In genomic region chr1:1678581-1679380, GRCh38 we compare ENCODE assay signal across 1 cellular context.
TF ChIP-seq lines count a peak whose summit lies in the region.

No MANE protein-coding gene starts in this region.

TF ChIP-seq in HepG2, 621 proteins besides CTCF, POLR2A, EP300 and RAD21 (continued from another document and continues in another):
- TF ChIP-seq ZBTB40 (IDR thresholded peaks at IDR 0.05) (no peak), ZBTB40 (CRISPR knock-in tag; IDR thresholded peaks at IDR 0.05) (peak; percentile 56; the same call in 1 of the 2 replicates), ZFP62 (CRISPR knock-in tag; IDR thresholded peaks at IDR 0.05) (no peak), HCFC1 (IDR thresholded peaks at IDR 0.05; ENCODE audit: low read depth, low read length) (no peak), TOE1 (CRISPR knock-in tag; IDR thresholded peaks at IDR 0.05) (no peak), ZNF670 (CRISPR knock-in tag; IDR thresholded peaks at IDR 0.05; ENCODE audit: borderline replicate concordance) (no peak), RBAK (CRISPR knock-in tag; IDR thresholded peaks at IDR 0.05) (no peak), NFE2 (CRISPR knock-in tag; IDR thresholded peaks at IDR 0.05) (no peak), ZUFSP (CRISPR knock-in tag; IDR thresholded peaks at IDR 0.05; ENCODE audit: borderline replicate concordance) (no peak), ZNF441 (CRISPR knock-in tag; IDR thresholded peaks at IDR 0.05; ENCODE audit: borderline replicate concordance) (peak; percentile 68; the same call in 1 of the 2 replicates), ZNF256 (CRISPR knock-in tag; conservative IDR thresholded peaks at IDR 0.05) (no peak), PREB (CRISPR knock-in tag; IDR thresholded peaks at IDR 0.05) (no peak), NFKBIZ (CRISPR knock-in tag; IDR thresholded peaks at IDR 0.05) (peak; percentile 52; the same call in 1 of the 2 replicates), GLI4 (CRISPR knock-in tag; IDR thresholded peaks at IDR 0.05; ENCODE audit: borderline replicate concordance) (no peak), DMTF1 (CRISPR knock-in tag; IDR thresholded peaks at IDR 0.05) (no peak), ZNF781 (CRISPR knock-in tag; IDR thresholded peaks at IDR 0.05; ENCODE audit: borderline replicate concordance, not compliant biosample characterization) (no peak), TBL1XR1 (IDR thresholded peaks at IDR 0.05; ENCODE audit: borderline replicate concordance, low read length, partially characterized antibody) (peak; percentile 11), ZNF598 (CRISPR knock-in tag; IDR thresholded peaks at IDR 0.05; ENCODE audit: borderline replicate concordance) (no peak), ZNF577 (CRISPR knock-in tag; IDR thresholded peaks at IDR 0.05; ENCODE audit: borderline replicate concordance, low read depth) (no peak), KDM6A (CRISPR knock-in tag; IDR thresholded peaks at IDR 0.05; ENCODE audit: low read depth) (0 out of 2 replicates have a peak, but pooled peaks have one; percentile 41), MAFK (conservative IDR thresholded peaks at IDR 0.05 in 1 of 2, IDR thresholded peaks at IDR 0.05 in 1 of 2; ENCODE audit: low read length in 2 of 2) (no peak), JUND (CRISPR knock-in tag; IDR thresholded peaks at IDR 0.05) (no peak), ZBTB44 (CRISPR knock-in tag; IDR thresholded peaks at IDR 0.05) (no peak), NFE2L2 (IDR thresholded peaks at IDR 0.05; ENCODE audit: low read length) (no peak), NFKB2 (CRISPR knock-in tag; IDR thresholded peaks at IDR 0.05; ENCODE audit: borderline replicate concordance) (no peak), HNRNPUL1 (IDR thresholded peaks at IDR 0.05; ENCODE audit: low read depth, low read length) (no peak), SP4 (CRISPR knock-in tag; IDR thresholded peaks at IDR 0.05) (peak; percentile 49; the same call in 1 of the 2 replicates), SOX13 (IDR thresholded peaks at IDR 0.05) (no peak; the same call in 1 of the 2 replicates), SOX13 (CRISPR knock-in tag; conservative IDR thresholded peaks at IDR 0.05 in 1 of 2, IDR thresholded peaks at IDR 0.05 in 1 of 2) (peak in 1 of 2 experiments; percentile 72; a peak in 2 of 4 replicates), BRD4 (CRISPR knock-in tag; IDR thresholded peaks at IDR 0.05) (peak; percentile 58; the same call in 1 of the 2 replicates), REPIN1 (CRISPR knock-in tag; IDR thresholded peaks at IDR 0.05; ENCODE audit: borderline replicate concordance, low read depth) (0 out of 2 replicates have a peak, but pooled peaks have one; percentile 71), ZFP91 (CRISPR knock-in tag; IDR thresholded peaks at IDR 0.05; ENCODE audit: borderline replicate concordance) (peak; percentile 87), MEF2D (CRISPR knock-in tag; IDR thresholded peaks at IDR 0.05) (no peak; the same call in 1 of the 2 replicates), RARG (CRISPR knock-in tag; IDR thresholded peaks at IDR 0.05; ENCODE audit: low read depth) (no peak), ADNP (CRISPR knock-in tag; IDR thresholded peaks at IDR 0.05) (no peak), ZNF816 (CRISPR knock-in tag; IDR thresholded peaks at IDR 0.05; ENCODE audit: borderline replicate concordance) (no peak)
- TF ChIP-seq, protein P1, sequence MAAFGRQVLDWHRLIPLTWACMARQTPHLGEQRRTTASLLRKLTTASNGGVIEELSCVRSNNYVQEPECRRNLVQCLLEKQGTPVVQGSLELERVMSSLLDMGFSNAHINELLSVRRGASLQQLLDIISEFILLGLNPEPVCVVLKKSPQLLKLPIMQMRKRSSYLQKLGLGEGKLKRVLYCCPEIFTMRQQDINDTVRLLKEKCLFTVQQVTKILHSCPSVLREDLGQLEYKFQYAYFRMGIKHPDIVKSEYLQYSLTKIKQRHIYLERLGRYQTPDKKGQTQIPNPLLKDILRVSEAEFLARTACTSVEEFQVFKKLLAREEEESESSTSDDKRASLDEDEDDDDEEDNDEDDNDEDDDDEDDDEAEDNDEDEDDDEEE (CRISPR knock-in tag; IDR thresholded peaks at IDR 0.05) = no peak
- TF ChIP-seq, protein P2, sequence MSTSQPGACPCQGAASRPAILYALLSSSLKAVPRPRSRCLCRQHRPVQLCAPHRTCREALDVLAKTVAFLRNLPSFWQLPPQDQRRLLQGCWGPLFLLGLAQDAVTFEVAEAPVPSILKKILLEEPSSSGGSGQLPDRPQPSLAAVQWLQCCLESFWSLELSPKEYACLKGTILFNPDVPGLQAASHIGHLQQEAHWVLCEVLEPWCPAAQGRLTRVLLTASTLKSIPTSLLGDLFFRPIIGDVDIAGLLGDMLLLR (CRISPR knock-in tag; IDR thresholded peaks at IDR 0.05) = peak; percentile 69; the same call in 1 of the 2 replicates
- TF ChIP-seq, protein P3, sequence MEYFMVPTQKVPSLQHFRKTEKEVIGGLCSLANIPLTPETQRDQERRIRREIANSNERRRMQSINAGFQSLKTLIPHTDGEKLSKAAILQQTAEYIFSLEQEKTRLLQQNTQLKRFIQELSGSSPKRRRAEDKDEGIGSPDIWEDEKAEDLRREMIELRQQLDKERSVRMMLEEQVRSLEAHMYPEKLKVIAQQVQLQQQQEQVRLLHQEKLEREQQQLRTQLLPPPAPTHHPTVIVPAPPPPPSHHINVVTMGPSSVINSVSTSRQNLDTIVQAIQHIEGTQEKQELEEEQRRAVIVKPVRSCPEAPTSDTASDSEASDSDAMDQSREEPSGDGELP (IDR thresholded peaks at IDR 0.05; ENCODE audit: borderline replicate concordance, low read depth) = no peak
- TF ChIP-seq, protein P4, sequence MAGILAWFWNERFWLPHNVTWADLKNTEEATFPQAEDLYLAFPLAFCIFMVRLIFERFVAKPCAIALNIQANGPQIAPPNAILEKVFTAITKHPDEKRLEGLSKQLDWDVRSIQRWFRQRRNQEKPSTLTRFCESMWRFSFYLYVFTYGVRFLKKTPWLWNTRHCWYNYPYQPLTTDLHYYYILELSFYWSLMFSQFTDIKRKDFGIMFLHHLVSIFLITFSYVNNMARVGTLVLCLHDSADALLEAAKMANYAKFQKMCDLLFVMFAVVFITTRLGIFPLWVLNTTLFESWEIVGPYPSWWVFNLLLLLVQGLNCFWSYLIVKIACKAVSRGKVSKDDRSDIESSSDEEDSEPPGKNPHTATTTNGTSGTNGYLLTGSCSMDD (CRISPR knock-in tag; IDR thresholded peaks at IDR 0.05) = no peak
